1 cellular context compared by ENCODE assay signal in genomic region chr1:12600880-12601633, GRCh38.
TF ChIP-seq lines count a peak whose summit lies in the region.

No MANE protein-coding gene starts in this region.

TF ChIP-seq in GM23338, 12 proteins besides CTCF, POLR2A, EP300 and RAD21 (continued from another document):
- no peak for TF ChIP-seq ZNF462 (CRISPR knock-in tag; IDR thresholded peaks at IDR 0.05)
- TF ChIP-seq STAT1 (IDR thresholded peaks at IDR 0.05; ENCODE audit: unreplicated experiment): no peak
- TF ChIP-seq EZH2phosphoT487 (IDR thresholded peaks at IDR 0.05; ENCODE audit: unreplicated experiment): no peak
- TF ChIP-seq EZH2 (IDR thresholded peaks at IDR 0.05; ENCODE audit: low read depth, unreplicated experiment): no peak
- no peak for TF ChIP-seq ZNF331 (CRISPR knock-in tag; IDR thresholded peaks at IDR 0.05; ENCODE audit: low read depth)
- TF ChIP-seq NANOG (IDR thresholded peaks at IDR 0.05; ENCODE audit: borderline replicate concordance): no peak
- no peak for TF ChIP-seq JUNB (IDR thresholded peaks at IDR 0.05; ENCODE audit: unreplicated experiment)
- no peak for TF ChIP-seq POLR2AphosphoS5 (IDR thresholded peaks at IDR 0.05; ENCODE audit: low read depth)
- no peak for TF ChIP-seq ZNF114 (CRISPR knock-in tag; IDR thresholded peaks at IDR 0.05)
- no peak for TF ChIP-seq CREB1 (CRISPR knock-in tag; IDR thresholded peaks at IDR 0.05; ENCODE audit: low read depth)
- TF ChIP-seq ETS1 (IDR thresholded peaks at IDR 0.05): no peak
